8 cellular contexts compared by ENCODE assay signal in the genomic region with DNA sequence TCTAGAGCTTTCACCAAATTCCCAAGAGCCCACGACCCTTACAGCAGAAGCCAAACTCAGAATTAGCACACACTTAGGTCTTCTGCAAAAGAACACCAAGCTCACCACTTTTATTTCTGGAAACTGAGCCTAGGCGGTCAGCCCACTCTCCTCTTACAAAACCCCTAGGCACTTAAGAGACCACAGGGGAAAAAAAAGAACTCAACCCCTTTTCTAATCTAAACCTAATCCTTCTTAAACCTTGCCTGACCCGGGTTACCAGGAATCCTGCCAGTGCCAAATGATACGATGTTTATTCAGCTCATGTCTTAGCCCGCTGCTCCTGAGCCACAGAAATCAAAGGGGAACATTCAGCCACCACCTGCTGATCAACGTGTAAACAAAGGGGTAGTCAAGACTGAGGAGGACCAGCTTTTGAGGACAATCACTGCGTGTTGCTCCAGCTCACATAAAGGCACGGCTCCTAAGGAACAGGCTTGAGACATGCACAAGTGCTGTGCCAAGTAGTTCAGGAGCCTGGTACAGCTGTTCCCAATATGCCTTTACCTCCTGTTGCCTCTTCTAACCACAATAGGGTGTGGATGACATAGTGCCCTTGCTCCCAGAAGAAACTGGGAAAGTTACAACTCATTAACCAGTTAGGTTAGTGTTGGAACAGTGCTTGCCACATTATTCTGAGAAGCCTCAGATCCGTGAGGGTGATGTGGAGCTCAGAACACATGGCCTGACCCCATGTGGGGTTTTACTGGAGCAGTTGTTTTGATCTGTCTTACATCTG. TPM values are rescaled to one million over a fixed set of nuclear protein-coding genes. Genes with fewer than 3 reads are reported as not detected.
DNase-seq lines count a peak whose midpoint lies in the region; ATAC-seq and TF ChIP-seq lines count a peak whose summit lies in the region.

No MANE protein-coding gene starts in this region.

- H3K36me3 Mint-ChIP-seq in effector memory CD8-positive, alpha-beta T cell (ENCODE audit: insufficient read depth): no peaks in the 10 kb centered on the region
- no peaks in the 10 kb centered on the region for H3K36me3 Mint-ChIP-seq in natural killer cell

- ATAC-seq in omental fat pad (ENCODE audit: low FRiP score) (peak; percentile 35), GM18502 (IDR thresholded peaks at IDR 0.05; ENCODE audit: poor library complexity, unreplicated experiment) (no peak), natural killer cell (no peak)
- ATAC-seq in effector memory CD8-positive, alpha-beta T cell (replicated peaks): no peak

- H3K27me3 ChIP-seq in esophagus (ENCODE audit: control insufficient read depth in 1 of 2, insufficient read depth in 2 of 2, low read length in 2 of 2): no peaks in the 10 kb centered on the region

- H3K36me3 ChIP-seq in esophagus (ENCODE audit: control insufficient read depth in 2 of 2, insufficient read depth in 2 of 2, low read length in 1 of 2): no peaks in the 10 kb centered on the region

- DNase-seq in EL: peak; percentile 9
- DNase-seq in NCI-H524 treated with DMSO at 0.1 percent for 48 hours (lab: John Stamatoyannopoulos, UW): peak; percentile 81
- DNase-seq in omental fat pad (ENCODE audit: low spot score): no peak
- no peak for DNase-seq in effector memory CD8-positive, alpha-beta T cell
- no peak for DNase-seq in stimulated activated CD4-positive, alpha-beta T cell treated with anti-CD3 and anti-CD28 coated beads, Interleukin-15, amount 100 ng/mL, for 24 hours
- no peak for DNase-seq in natural killer cell

- no peak overlapping the region for H3K27ac Mint-ChIP-seq in effector memory CD8-positive, alpha-beta T cell
- H3K27ac Mint-ChIP-seq in natural killer cell: peak overlapping the region in 1 of 2 donors; percentile 70

- TF ChIP-seq CTCF in omental fat pad (IDR thresholded peaks at IDR 0.05) (no peak), natural killer cell (IDR thresholded peaks at IDR 0.05) (no peak)

- peak overlapping the region; percentile 91 to 95 for H3K27ac ChIP-seq in esophagus (ENCODE audit: low read depth in 2 of 2, low read length in 1 of 2)

- H3K4me3 ChIP-seq in esophagus (ENCODE audit: low read depth in 1 of 2, low read length in 2 of 2): peak overlapping the region in 1 of 2 donors; percentile 7

- intact Hi-C loops in natural killer cell (cut with micrococcal nuclease): no loop called here

- no peaks in the 10 kb centered on the region for H3K9me3 Mint-ChIP-seq in effector memory CD8-positive, alpha-beta T cell
- no peaks in the 10 kb centered on the region for H3K9me3 Mint-ChIP-seq in natural killer cell

- peaks cover 0 to 10% of the 10 kb centered on the region in 2 donors for H3K27me3 Mint-ChIP-seq in effector memory CD8-positive, alpha-beta T cell
- H3K27me3 Mint-ChIP-seq in natural killer cell (ENCODE audit: low read depth in 2 of 2): no peaks in the 10 kb centered on the region

- peaks cover 0 to 7% of the 10 kb centered on the region in 2 donors for H3K4me1 ChIP-seq in esophagus (ENCODE audit: control insufficient read depth in 2 of 2, insufficient read depth in 2 of 2, low read length in 1 of 2)

- H3K4me3 Mint-ChIP-seq in effector memory CD8-positive, alpha-beta T cell: no peak overlapping the region
- no peak overlapping the region for H3K4me3 Mint-ChIP-seq in natural killer cell

- 14 to 15% methylated on average over 9 of the region's 9 CpGs for WGBS in esophagus, 2 donors

- H3K4me1 Mint-ChIP-seq in effector memory CD8-positive, alpha-beta T cell (ENCODE audit: low read depth in 2 of 2): no peaks in the 10 kb centered on the region
- peaks cover 4 to 16% of the 10 kb centered on the region in 2 donors for H3K4me1 Mint-ChIP-seq in natural killer cell

- H3K9me3 ChIP-seq in esophagus (ENCODE audit: control insufficient read depth in 2 of 2, insufficient read depth in 1 of 2, low read depth in 1 of 2, low read length in 1 of 2): no peaks in the 10 kb centered on the region

RNA-seq across cellular contexts. Expression of a gene that starts 49.3 kb away (rescaled TPM):
- 100 to 1,000 TPM; 124 to 155 TPM for polyA plus RNA-seq in esophagus
- total RNA-seq in omental fat pad: 100 to 1,000 TPM; 251 to 647 (median 378) TPM
- 100 to 1,000 TPM; 307 to 450 (median 318) TPM for total RNA-seq in natural killer cell

Comparison
In these comparisons a context has a peak if more than half of its experiments do, and no peak if none do; other contexts are left out.
1. DNase-seq: peak in EL (single experiment) and NCI-H524 treated with DMSO at 0.1 percent for 48 hours (single experiment); none in omental fat pad (single experiment), effector memory CD8-positive, alpha-beta T cell (0 of 3), stimulated activated CD4-positive, alpha-beta T cell treated with anti-CD3 and anti-CD28 coated beads, Interleukin-15, amount 100 ng/mL, for 24 hours (single experiment) and natural killer cell (single experiment).